Comparison of ENCODE assay signal across 16 cellular contexts in the genomic region with DNA sequence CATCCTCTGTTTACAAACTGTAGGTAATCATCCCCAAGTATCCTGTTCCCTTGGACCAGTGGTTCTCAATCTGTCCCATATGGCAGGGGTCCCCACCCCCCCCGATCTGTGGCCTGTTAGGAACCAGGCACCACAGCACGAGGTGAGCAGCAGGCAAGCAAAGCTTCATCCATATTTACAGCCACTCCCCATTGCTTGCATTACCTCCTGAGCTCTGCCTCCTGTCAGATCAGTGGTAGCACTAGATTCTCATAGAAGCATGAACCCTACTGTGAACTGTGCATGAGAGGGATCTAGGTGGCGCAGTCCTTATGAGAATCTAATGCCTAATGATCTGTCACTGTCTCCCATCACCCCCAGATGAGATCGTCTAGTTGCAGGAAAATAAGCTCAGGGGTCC. TPM values are rescaled to one million over a fixed set of nuclear protein-coding genes. Genes with fewer than 3 reads are reported as not detected.
A peak's percentile ranks its signal among the peaks of the same experiment; 100 is the strongest.
DNase-seq lines count a peak whose midpoint lies in the region; ATAC-seq and TF ChIP-seq lines count a peak whose summit lies in the region.
"Had no signal": no experiment of that assay in that cellular context is flagged by ENCODE, and none has a peak within 500 bp of the region (broad histone marks: within the 10 kb centered on the region; RNA-seq: fewer than 3 reads in every experiment).

No MANE protein-coding gene starts in this region.

- H3K4me3 ChIP-seq in OCI-LY7 (ENCODE audit: low read depth, low read length, poor library complexity, severe bottlenecking) (no peak overlapping the region), heart right ventricle (no peak overlapping the region)
- H3K4me3 ChIP-seq: GM12878, GM23338 had no signal

- no peak overlapping the region for H2AFZ ChIP-seq in OCI-LY7 (ENCODE audit: low read length)
- H2AFZ ChIP-seq: GM23338 had no signal

- no peak overlapping the region for H3K4me2 ChIP-seq in OCI-LY7 (ENCODE audit: low read length)
- H3K4me2 ChIP-seq: GM23338, KMS-11 had no signal

- no TSS peak for BruUV-seq in OCI-LY7 (replicated peaks; lab: Mats Ljungman, UMichigan)

- H3K27ac ChIP-seq in OCI-LY7 (ENCODE audit: low read depth, low read length, poor library complexity, severe bottlenecking) (no peak overlapping the region), heart right ventricle (no peak overlapping the region)
- H3K27ac ChIP-seq: C4-2B, KMS-11 had no signal

- DNase-seq in NCI-H82 (lab: John Stamatoyannopoulos, UW) (peak; percentile 3), NCI-H82 treated with DMSO at 0.1 percent for 48 hours (lab: John Stamatoyannopoulos, UW; ENCODE audit: unreplicated experiment) (no peak), OCI-LY7 (ENCODE audit: low spot score) (no peak), heart right ventricle (no peak), RPMI8226 (no peak)
- DNase-seq: CD8-positive, alpha-beta T cell; COR-L47; H7 had no signal

- 86 to 91% methylated on average over 4 of the region's 4 CpGs for WGBS in heart right ventricle, 2 donors

- no peaks in the 10 kb centered on the region for H3K9me2 ChIP-seq in OCI-LY7 (ENCODE audit: insufficient read depth, low read length)

- H3K27me3 Mint-ChIP-seq in nephron (ENCODE audit: low read depth): no peaks in the 10 kb centered on the region

- H3K9me3 ChIP-seq in OCI-LY7 (ENCODE audit: low read length): no peaks in the 10 kb centered on the region
- H3K9me3 ChIP-seq in heart right ventricle: no peaks in the 10 kb centered on the region

- H3K27ac Mint-ChIP-seq in nephron: peak overlapping the region; percentile 48 to 76 (median 76)
- H3K27ac Mint-ChIP-seq: B cell; CD8-positive, alpha-beta T cell; GM23338; IgD-negative memory B cell had no signal

- intact Hi-C loops in OCI-LY7 (cut with micrococcal nuclease; ENCODE audit: unreplicated experiment) (no loop called here), heart right ventricle (cut with DNase I) (no loop called here)

- no peaks in the 10 kb centered on the region for H3K79me2 ChIP-seq in OCI-LY7 (ENCODE audit: insufficient read depth, low read depth, low read length)

- H3K36me3 Mint-ChIP-seq in nephron (ENCODE audit: low read depth): peaks cover 4% of the 10 kb centered on the region
- H3K36me3 Mint-ChIP-seq: CD8-positive, alpha-beta T cell had no signal

- H3K4me1 Mint-ChIP-seq in nephron: peaks cover 34% of the 10 kb centered on the region
- H3K4me1 Mint-ChIP-seq: GM23338 had no signal

- H3K36me3 ChIP-seq in OCI-LY7 (ENCODE audit: insufficient read depth, low read length) (no peaks in the 10 kb centered on the region), heart right ventricle (no peaks in the 10 kb centered on the region)

- TF ChIP-seq CTCF in OCI-LY7 (conservative IDR thresholded peaks at IDR 0.05; ENCODE audit: low read length) (0 out of 2 replicates have a peak, but pooled peaks have one; percentile 23), nephron (IDR thresholded peaks at IDR 0.05; ENCODE audit: unreplicated experiment in 3 of 3) (no peak), heart right ventricle (IDR thresholded peaks at IDR 0.05) (no peak)

- H3K9me3 Mint-ChIP-seq in nephron: peaks cover 5% of the 10 kb centered on the region
- H3K9me3 Mint-ChIP-seq: CD8-positive, alpha-beta T cell had no signal

- no peak overlapping the region for H3K4me3 Mint-ChIP-seq in nephron
- H3K4me3 Mint-ChIP-seq: B cell; CD8-positive, alpha-beta T cell; GM23338; IgD-negative memory B cell had no signal

- POLR2A ChIA-PET in OCI-LY7 (lab: Charles Lee): no interaction called here

- no peaks in the 10 kb centered on the region for H3K27me3 ChIP-seq in heart right ventricle

- ATAC-seq in heart right ventricle: no peak
- ATAC-seq in GM19397 (IDR thresholded peaks at IDR 0.05; ENCODE audit: unreplicated experiment): no peak
- ATAC-seq: CD8-positive, alpha-beta T cell; GM12878; GM23338 had no signal

- no peaks in the 10 kb centered on the region for H4K20me1 ChIP-seq in OCI-LY7 (ENCODE audit: insufficient read depth, low read length)

- H3K4me1 ChIP-seq in OCI-LY7 (ENCODE audit: insufficient read depth, low read length, poor library complexity, severe bottlenecking): no peaks in the 10 kb centered on the region
- no peaks in the 10 kb centered on the region for H3K4me1 ChIP-seq in heart right ventricle

- CTCF ChIA-PET in OCI-LY7 (lab: Charles Lee; ENCODE audit: unreplicated experiment): no interaction called here

RNA-seq across cellular contexts. Expression of gene EIF3M, which starts 33.4 kb away (rescaled TPM):
- 377 and 385 TPM in 2 replicates for total RNA-seq in OCI-LY7 (2014; rRNA removed; shearing (Covaris generic))
- total RNA-seq in OCI-LY7 (2022) (329 and 352 TPM in 2 replicates), heart right ventricle (100 to 1,000 TPM; 128 to 250 (median 162) TPM)
- 100 to 1,000 TPM; 221 to 303 TPM for polyA plus RNA-seq in heart right ventricle
